Comparison of ENCODE assay signal across 12 cellular contexts in genomic region chr1:206513312-206514111, GRCh38. TPM values are rescaled to one million over a fixed set of nuclear protein-coding genes. Genes with fewer than 3 reads are reported as not detected.
DNase-seq lines count a peak whose midpoint lies in the region; TF ChIP-seq lines count a peak whose summit lies in the region.
"Had no signal": no experiment of that assay in that cellular context is flagged by ENCODE, and none has a peak within 500 bp of the region (broad histone marks: within the 10 kb centered on the region; RNA-seq: fewer than 3 reads in every experiment).

No MANE protein-coding gene starts in this region.

- no peak overlapping the region for H3K14ac ChIP-seq in mesenchymal stem cell (ENCODE audit: low read length in 2 of 2)

- H2BK5ac ChIP-seq in mesenchymal stem cell (ENCODE audit: low read depth, low read length, poor library complexity, severe bottlenecking) (no peak overlapping the region), mesendoderm (ENCODE audit: low read length) (no peak overlapping the region)

- H4K5ac ChIP-seq in mesendoderm (ENCODE audit: low read length), result no peak overlapping the region

- no peak overlapping the region for H3K56ac ChIP-seq in mesendoderm (ENCODE audit: low read length)

- H3K23ac ChIP-seq in mesenchymal stem cell (ENCODE audit: low read length in 2 of 2), result no peak overlapping the region
- no peak overlapping the region for H3K23ac ChIP-seq in mesendoderm (ENCODE audit: low read length)

- DNase-seq in NCI-H1417 (lab: John Stamatoyannopoulos, UW) (peak in 2 of 3 experiments; percentile 13 to 29), NCI-H1417 treated with DMSO at 0.1 percent for 48 hours (lab: John Stamatoyannopoulos, UW) (no peak), cardiac fibroblast (ENCODE audit: low read depth in 2 of 2) (peak; percentile 92 to 94), mesenchymal stem cell (peak; percentile 32), vagina (ENCODE audit: extremely low spot score in 2 of 2) (peak in 1 of 2 donors; percentile 93), COLO829 (ENCODE audit: low spot score) (no peak), mesendoderm (no peak), DMS79 treated with DMSO at 0.1 percent for 48 hours (lab: John Stamatoyannopoulos, UW) (no peak)
- DNase-seq: activated CD4-positive, CD25-positive, alpha-beta regulatory T cell; stimulated activated naive CD8-positive, alpha-beta T cell treated with anti-CD3 and anti-CD28 coated beads, Interleukin-15, Interleukin-2, amounts not matched to agents 100 U/mL and 50 U/mL, for 24 hours had no signal

- H3K4me1 ChIP-seq in mesenchymal stem cell (ENCODE audit: control insufficient read depth, insufficient read depth, low read depth, low read length) (peaks cover 8% of the 10 kb centered on the region), vagina (peaks cover 49% of the 10 kb centered on the region), mesendoderm (ENCODE audit: control insufficient read depth, low read depth, low read length) (no peaks in the 10 kb centered on the region)

- no peak overlapping the region for H3K4ac ChIP-seq in mesenchymal stem cell (ENCODE audit: low read depth in 1 of 2, low read length in 2 of 2)
- H3K4ac ChIP-seq in mesendoderm (ENCODE audit: low read depth, low read length), result no peak overlapping the region

- H2AK5ac ChIP-seq in mesenchymal stem cell (ENCODE audit: low read length, severe bottlenecking), result no peak overlapping the region
- no peak overlapping the region for H2AK5ac ChIP-seq in mesendoderm (ENCODE audit: low read length)

- H2AFZ ChIP-seq in mesenchymal stem cell (ENCODE audit: low read depth, low read length), result no peak overlapping the region

- H2BK120ac ChIP-seq in mesenchymal stem cell (ENCODE audit: low read depth, low read length) (no peak overlapping the region), mesendoderm (ENCODE audit: low read depth, low read length) (no peak overlapping the region)

- H3K27ac ChIP-seq in mesenchymal stem cell (ENCODE audit: low read length, poor library complexity, severe bottlenecking) (no peak overlapping the region), vagina (peak overlapping the region; percentile 63), mesendoderm (ENCODE audit: low read depth, low read length) (no peak overlapping the region)
- H3K27ac ChIP-seq: 22Rv1 had no signal

- no peaks in the 10 kb centered on the region for H3K79me2 ChIP-seq in mesendoderm (ENCODE audit: control insufficient read depth, insufficient read depth, low read length)

- peaks cover 0 to 79% of the 10 kb centered on the region in 2 experiments for H3K27me3 ChIP-seq in mesenchymal stem cell (ENCODE audit: control insufficient read depth in 1 of 2, insufficient read depth in 1 of 2, low read length in 2 of 2)
- H3K27me3 ChIP-seq in vagina, result no peaks in the 10 kb centered on the region
- peaks cover 7% of the 10 kb centered on the region for H3K27me3 ChIP-seq in mesendoderm (ENCODE audit: insufficient read depth, low read length, poor library complexity)

- 76% methylated on average over 11 of the region's 11 CpGs for WGBS in mesenchymal stem cell
- WGBS in mesendoderm (ENCODE audit: extremely low coverage, insufficient coverage, low lambda C conversion rate), result no CpG with 5 or more reads among the region's 11 CpGs

- H3K18ac ChIP-seq in mesenchymal stem cell (ENCODE audit: low read depth in 1 of 2, low read length in 2 of 2), result no peak overlapping the region
- no peak overlapping the region for H3K18ac ChIP-seq in mesendoderm (ENCODE audit: low read length)

- H3K79me1 ChIP-seq in mesenchymal stem cell (replicated peaks; ENCODE audit: low read length, poor library complexity, severe bottlenecking), result no peaks in the 10 kb centered on the region
- no peaks in the 10 kb centered on the region for H3K79me1 ChIP-seq in mesendoderm (ENCODE audit: low read length)

- H4K8ac ChIP-seq in mesenchymal stem cell (ENCODE audit: low read length), result no peak overlapping the region
- H4K8ac ChIP-seq in mesendoderm (ENCODE audit: low read depth, low read length), result no peak overlapping the region

- H3K4me3 ChIP-seq in cardiac fibroblast (replicated peaks in 1 of 2; ENCODE audit: low read depth in 2 of 2, low read length in 2 of 2), result no peak overlapping the region
- peak overlapping the region in 1 of 2 experiments; percentile 65 for H3K4me3 ChIP-seq in mesenchymal stem cell (ENCODE audit: insufficient read depth in 1 of 2, low read depth in 1 of 2, low read length in 2 of 2)
- H3K4me3 ChIP-seq in vagina, result no peak overlapping the region
- H3K4me3 ChIP-seq in mesendoderm (ENCODE audit: low read length), result no peak overlapping the region

- H2BK15ac ChIP-seq in mesenchymal stem cell (ENCODE audit: low read depth, poor library complexity, severe bottlenecking) (no peak overlapping the region), mesendoderm (replicated peaks; ENCODE audit: low read depth) (no peak overlapping the region)

- intact Hi-C loops in vagina (cut with DNase I), result no loop called here

- H3K36me3 ChIP-seq in mesenchymal stem cell (ENCODE audit: control insufficient read depth in 1 of 2, insufficient read depth in 2 of 2, low read depth in 1 of 2, low read length in 2 of 2) (no peaks in the 10 kb centered on the region), vagina (no peaks in the 10 kb centered on the region), mesendoderm (ENCODE audit: control insufficient read depth, insufficient read depth, low read length) (no peaks in the 10 kb centered on the region)

- H3K4me2 ChIP-seq in mesenchymal stem cell (ENCODE audit: low read length, poor library complexity, severe bottlenecking), result no peak overlapping the region
- H3K4me2 ChIP-seq in mesendoderm (ENCODE audit: low read length), result no peak overlapping the region

- H2BK12ac ChIP-seq in mesenchymal stem cell (ENCODE audit: low read length in 2 of 2), result no peak overlapping the region

- H3K9me3 ChIP-seq in mesenchymal stem cell (ENCODE audit: control insufficient read depth, low read length) (no peaks in the 10 kb centered on the region), vagina (no peaks in the 10 kb centered on the region)

- H3K9ac ChIP-seq in mesenchymal stem cell (ENCODE audit: low read length) (peak overlapping the region; percentile 73), mesendoderm (ENCODE audit: low read length) (no peak overlapping the region)

- no peak for TF ChIP-seq CTCF in cardiac fibroblast (IDR thresholded peaks at IDR 0.05; ENCODE audit: low read depth, low read length)
- TF ChIP-seq CTCF in vagina (IDR thresholded peaks at IDR 0.05), result no peak

- H4K91ac ChIP-seq in mesenchymal stem cell (ENCODE audit: low read length), result peak overlapping the region; percentile 9

- no peak for TF ChIP-seq POLR2A in vagina (IDR thresholded peaks at IDR 0.05)

RNA-seq across cellular contexts. Expression of gene RASSF5, which starts 6.2 kb away (rescaled TPM):
- 0.93 TPM for polyA plus RNA-seq in mesenchymal stem cell (2013, experiment 1 of 2)
- polyA plus RNA-seq in mesenchymal stem cell (2013, experiment 2 of 2), result 1.2 TPM
- 28.5 TPM for total RNA-seq in vagina
- 1.4 TPM for polyA plus RNA-seq in mesendoderm (2013, experiment 1 of 2)
- 1.8 TPM for polyA plus RNA-seq in mesendoderm (2013, experiment 2 of 2)

RNA-seq across cellular contexts. Expression of gene IKBKE, which starts 43.2 kb away (rescaled TPM):
- 15.5 TPM for polyA plus RNA-seq in mesenchymal stem cell (2013, experiment 1 of 2)
- 15.3 TPM for polyA plus RNA-seq in mesenchymal stem cell (2013, experiment 2 of 2)
- 10.1 TPM for total RNA-seq in vagina
- polyA plus RNA-seq in mesendoderm (2013, experiment 1 of 2), result 3.7 TPM
- polyA plus RNA-seq in mesendoderm (2013, experiment 2 of 2), result 3.8 TPM
- polyA plus RNA-seq: neural cell had no signal

Comparison
In these comparisons a context has a peak if more than half of its experiments do, and no peak if none do; other contexts are left out.
1. DNase-seq: peak in NCI-H1417 (2 of 3), cardiac fibroblast (2 of 2) and mesenchymal stem cell (single experiment); none in NCI-H1417 treated with DMSO at 0.1 percent for 48 hours (single experiment), COLO829 (single experiment), mesendoderm (single experiment) and DMS79 treated with DMSO at 0.1 percent for 48 hours (single experiment).